Comparison of ENCODE assay signal across 8 cellular contexts in genomic region chr16:1812732-1813163, GRCh38. TPM values are rescaled to one million over a fixed set of nuclear protein-coding genes. Genes with fewer than 3 reads are reported as not detected.
DNase-seq lines count a peak whose midpoint lies in the region; ATAC-seq and TF ChIP-seq lines count a peak whose summit lies in the region.

No MANE protein-coding gene starts in this region.

- POLR2A ChIA-PET in BJ (lab: Charles Lee) = no interaction called here

- TF ChIP-seq CTCF in BJ (IDR thresholded peaks at IDR 0.05; ENCODE audit: insufficient read depth, low read depth, low read length) (peak; percentile 74), RWPE2 (IDR thresholded peaks at IDR 0.05; ENCODE audit: poor library complexity, severe bottlenecking) (peak; percentile 76)

- H3K4me3 ChIP-seq in BJ (ENCODE audit: low read depth, low read length) = no peak overlapping the region
- H3K4me3 ChIP-seq in RWPE2 (ENCODE audit: severe bottlenecking) = no peak overlapping the region

- no peaks in the 10 kb centered on the region for H3K9me3 ChIP-seq in RWPE2 (ENCODE audit: severe bottlenecking)

- H3K4me1 ChIP-seq in RWPE2 (ENCODE audit: insufficient read depth, poor library complexity, severe bottlenecking) = no peaks in the 10 kb centered on the region

- H3K36me3 ChIP-seq in BJ (ENCODE audit: control insufficient read depth, insufficient read depth, low read length) (peaks cover 14% of the 10 kb centered on the region), RWPE2 (ENCODE audit: low read depth) (peaks cover 32% of the 10 kb centered on the region)

- ATAC-seq in RWPE2 (ENCODE audit: low read depth) (peak; percentile 87), GM18909 (IDR thresholded peaks at IDR 0.05; ENCODE audit: poor library complexity, unreplicated experiment) (no peak), HG02588 (IDR thresholded peaks at IDR 0.05; ENCODE audit: unreplicated experiment) (no peak)

- H3K27me3 ChIP-seq in BJ (ENCODE audit: control insufficient read depth, insufficient read depth, low read length) (no peaks in the 10 kb centered on the region), RWPE2 (ENCODE audit: insufficient read depth, poor library complexity, severe bottlenecking) (no peaks in the 10 kb centered on the region)

- CTCF ChIA-PET in BJ (lab: Yijun Ruan, JAX) = interaction anchor here (0.6 to 2.5 kb wide), 9 partner anchors 10 to 1580 kb away, joined by 3 to 15 read pairs (median 3); no protein-coding TSS in a partner anchor

- H3K27ac ChIP-seq in RWPE2 (ENCODE audit: poor library complexity, severe bottlenecking) = no peak overlapping the region

- DNase-seq in BJ (ENCODE audit: low read depth) (no peak), HT1080 (ENCODE audit: low read depth) (peak; percentile 12), RWPE2 (ENCODE audit: low spot score) (peak; percentile 79), amniotic stem cell (lab: John Stamatoyannopoulos, UW) (peak; percentile 35), hepatic stellate cell (ENCODE audit: low spot score) (peak; percentile 66)
- peak; percentile 8 to 47 for DNase-seq in stimulated activated CD4-positive, alpha-beta T cell treated with anti-CD3 and anti-CD28 coated beads, Interleukin-12 subunit alpha, Interleukin-12 subunit beta, amount 100 ng/mL, for 24 hours (ENCODE audit: low read depth in 2 of 2)

RNA-seq across cellular contexts. Expression of gene HAGH, which starts 13.9 kb away (rescaled TPM):
- 32.2 and 51.6 TPM in 2 replicates for polyA plus RNA-seq in BJ (2011; rRNA removed)
- polyA minus RNA-seq in BJ (2011; rRNA and poly(A)+ RNA removed) = 14.0 and 19.5 TPM in 2 replicates
- total RNA-seq in HT1080 (2014; rRNA removed; shearing (Covaris generic)) = 35.9 and 45.7 TPM in 2 replicates
- polyA plus RNA-seq in HT1080 (2015; cell fraction: cytosol; rRNA removed) = 50.5 and 68.8 TPM in 2 replicates
- 29.3 and 34.2 TPM in 2 replicates for polyA plus RNA-seq in HT1080 (2015; cell fraction: nucleus; rRNA removed)

RNA-seq across cellular contexts. Expression of gene FAHD1, which starts 14.3 kb away (rescaled TPM):
- 52.5 and 53.1 TPM in 2 replicates for polyA plus RNA-seq in BJ (2011; rRNA removed)
- 12.8 and 18.3 TPM in 2 replicates for polyA minus RNA-seq in BJ (2011; rRNA and poly(A)+ RNA removed)
- total RNA-seq in HT1080 (2014; rRNA removed; shearing (Covaris generic)) = 78.8 and 81.1 TPM in 2 replicates
- 31.7 and 32.0 TPM in 2 replicates for polyA plus RNA-seq in HT1080 (2015; cell fraction: cytosol; rRNA removed)
- polyA plus RNA-seq in HT1080 (2015; cell fraction: nucleus; rRNA removed) = 12.2 and 17.7 TPM in 2 replicates

RNA-seq across cellular contexts. Expression of gene IGFALS, which starts 19.2 kb away (rescaled TPM):
- not detected in 2 replicates for polyA plus RNA-seq in BJ (2011; rRNA removed)
- polyA minus RNA-seq in BJ (2011; rRNA and poly(A)+ RNA removed) = not detected in 2 replicates
- total RNA-seq in HT1080 (2014; rRNA removed; shearing (Covaris generic)) = not detected in 2 replicates
- not detected in 2 replicates for polyA plus RNA-seq in HT1080 (2015; cell fraction: cytosol; rRNA removed)
- not detected in 2 replicates for polyA plus RNA-seq in HT1080 (2015; cell fraction: nucleus; rRNA removed)

RNA-seq across cellular contexts. Expression of gene NUBP2, which starts 30.0 kb away (rescaled TPM):
- polyA plus RNA-seq in BJ (2011; rRNA removed) = 27.9 and 38.0 TPM in 2 replicates
- 7.3 TPM in 2 replicates for polyA minus RNA-seq in BJ (2011; rRNA and poly(A)+ RNA removed)
- total RNA-seq in HT1080 (2014; rRNA removed; shearing (Covaris generic)) = 123 and 137 TPM in 2 replicates
- 93.5 and 101 TPM in 2 replicates for polyA plus RNA-seq in HT1080 (2015; cell fraction: cytosol; rRNA removed)
- 74.6 and 75.6 TPM in 2 replicates for polyA plus RNA-seq in HT1080 (2015; cell fraction: nucleus; rRNA removed)

RNA-seq across cellular contexts. Expression of gene SPSB3, which starts 30.4 kb away (rescaled TPM):
- 15.0 and 36.5 TPM in 2 replicates for polyA plus RNA-seq in BJ (2011; rRNA removed)
- 7.8 and 9.9 TPM in 2 replicates for polyA minus RNA-seq in BJ (2011; rRNA and poly(A)+ RNA removed)
- total RNA-seq in HT1080 (2014; rRNA removed; shearing (Covaris generic)) = 28.7 and 31.2 TPM in 2 replicates
- 23.0 and 30.4 TPM in 2 replicates for polyA plus RNA-seq in HT1080 (2015; cell fraction: cytosol; rRNA removed)
- 87.5 and 113 TPM in 2 replicates for polyA plus RNA-seq in HT1080 (2015; cell fraction: nucleus; rRNA removed)
